ENCODE assay signal across 8 cellular contexts in the genomic region with DNA sequence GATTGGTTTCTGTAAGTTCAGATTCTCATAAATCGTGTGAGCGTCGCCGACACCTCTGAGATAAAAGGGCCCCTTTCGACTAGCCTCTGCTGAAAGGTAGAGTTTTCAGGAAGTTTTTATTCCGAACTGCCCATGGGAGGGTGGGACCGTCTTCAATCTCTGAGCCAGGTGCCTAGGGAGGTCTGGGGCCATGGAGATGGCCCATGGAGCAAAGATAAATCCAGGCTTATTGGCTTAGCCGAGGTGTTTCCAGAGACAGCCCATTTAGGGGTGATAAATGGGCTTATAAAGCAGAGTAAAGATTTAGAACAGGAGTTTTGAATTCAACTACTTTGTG. TPM values are rescaled to one million over a fixed set of nuclear protein-coding genes. Genes with fewer than 3 reads are reported as not detected.
A peak's percentile ranks its signal among the peaks of the same experiment; 100 is the strongest.
DNase-seq lines count a peak whose midpoint lies in the region; ATAC-seq, FAIRE-seq and TF ChIP-seq lines count a peak whose summit lies in the region.

No MANE protein-coding gene starts in this region.

- ATAC-seq in RWPE2 (ENCODE audit: low read depth) (peak; percentile 23), foreskin keratinocyte (peak; percentile 10)

- no peak for DNase-seq in GM12864 (ENCODE audit: low read depth)
- no peak for DNase-seq in HFF-Myc (ENCODE audit: extremely low read depth, low read depth)
- DNase-seq in RWPE2 (ENCODE audit: low spot score): no peak
- DNase-seq in foreskin keratinocyte: no peak
- DNase-seq in small intestine: no peak
- no peak for DNase-seq in SK-N-DZ (ENCODE audit: low spot score)
- no peak for DNase-seq in activated CD8-positive, alpha-beta memory T cell treated with anti-CD3 and anti-CD28 coated beads for 24 hours
- DNase-seq in SHP77 (lab: John Stamatoyannopoulos, UW): no peak

- no peak for FAIRE-seq in small intestine (lab: Jason Lieb, UNC)

- H3K9me3 ChIP-seq in RWPE2 (ENCODE audit: severe bottlenecking) (no peaks in the 10 kb centered on the region), small intestine (ENCODE audit: control insufficient read depth, low read depth) (no peaks in the 10 kb centered on the region)

- peaks cover 12% of the 10 kb centered on the region for H3K4me1 ChIP-seq in RWPE2 (ENCODE audit: insufficient read depth, poor library complexity, severe bottlenecking)
- H3K4me1 ChIP-seq in foreskin keratinocyte: peaks cover 10% of the 10 kb centered on the region
- H3K4me1 ChIP-seq in small intestine (ENCODE audit: control insufficient read depth in 2 of 2, insufficient read depth in 1 of 2, low read depth in 1 of 2, low read length in 1 of 2): peaks cover 0 to 6% of the 10 kb centered on the region in 2 donors

- H3K27ac ChIP-seq in RWPE2 (ENCODE audit: poor library complexity, severe bottlenecking) (peak overlapping the region; percentile 61), foreskin keratinocyte (peak overlapping the region; percentile 94), small intestine (ENCODE audit: low read depth in 1 of 2, low read length in 1 of 2) (peak overlapping the region; percentile 62 to 63)

- H3K36me3 ChIP-seq in RWPE2 (ENCODE audit: low read depth) (peaks cover 17% of the 10 kb centered on the region), small intestine (ENCODE audit: control insufficient read depth in 2 of 2, insufficient read depth in 2 of 2, low read length in 2 of 2) (no peaks in the 10 kb centered on the region)

- no peaks in the 10 kb centered on the region for H3K27me3 ChIP-seq in RWPE2 (ENCODE audit: insufficient read depth, poor library complexity, severe bottlenecking)
- H3K27me3 ChIP-seq in foreskin keratinocyte: no peaks in the 10 kb centered on the region
- H3K27me3 ChIP-seq in small intestine (ENCODE audit: control insufficient read depth in 2 of 2, insufficient read depth in 2 of 2, low read length in 2 of 2): no peaks in the 10 kb centered on the region

- WGBS in small intestine, 3 donors: 0% methylated on average over 8 of the region's 8 CpGs

- TF ChIP-seq CTCF in GM12864 (IDR thresholded peaks at IDR 0.05; ENCODE audit: low read depth, low read length, missing control alignments): no peak
- no peak for TF ChIP-seq CTCF in HFF-Myc (IDR thresholded peaks at IDR 0.05; ENCODE audit: low read depth, low read length, missing control alignments)
- no peak for TF ChIP-seq CTCF in RWPE2 (IDR thresholded peaks at IDR 0.05; ENCODE audit: poor library complexity, severe bottlenecking)
- no peak for TF ChIP-seq CTCF in foreskin keratinocyte (conservative IDR thresholded peaks at IDR 0.05)

- H3K4me3 ChIP-seq in GM12864 (ENCODE audit: low read depth, low read length) (peak overlapping the region; percentile 71), HFF-Myc (replicated peaks; ENCODE audit: low read depth, low read length) (peak overlapping the region; percentile 81), RWPE2 (ENCODE audit: severe bottlenecking) (peak overlapping the region; percentile 54), small intestine (ENCODE audit: low read depth in 1 of 2, low read length in 2 of 2) (peak overlapping the region; percentile 41 to 69)

RNA-seq across cellular contexts. Expression of gene QTRT2, which starts 0.4 kb away (rescaled TPM):
- total RNA-seq in foreskin keratinocyte: 23.4 and 27.9 TPM in 2 replicates
- polyA plus RNA-seq in foreskin keratinocyte (7.4 and 9.8 TPM in 2 replicates), small intestine (1 to 10 TPM; 4.5 to 8.8 (median 5.7) TPM)
- 25.7 and 26.4 TPM in 2 replicates for polyA plus RNA-seq in SK-N-DZ (2014; cell fraction: cytosol; rRNA removed)
- 16.2 and 33.0 TPM in 2 replicates for polyA plus RNA-seq in SK-N-DZ (2014; cell fraction: nucleus; rRNA removed)

RNA-seq across cellular contexts. Expression of gene CCDC191, which starts 0.7 kb away (rescaled TPM):
- 1.7 and 1.9 TPM in 2 replicates for total RNA-seq in foreskin keratinocyte
- polyA plus RNA-seq in foreskin keratinocyte: 0.55 and 0.70 TPM in 2 replicates
- 1 to 10 TPM in 2 of 3 donors, under 1 TPM in 1; 0.54 to 1.8 (median 1.6) TPM for polyA plus RNA-seq in small intestine
- polyA plus RNA-seq in SK-N-DZ (2014; cell fraction: cytosol; rRNA removed): 0.31 TPM in 1 of 2 replicates, not detected in the other
- 1.6 and 2.1 TPM in 2 replicates for polyA plus RNA-seq in SK-N-DZ (2014; cell fraction: nucleus; rRNA removed)
